Comparison of ENCODE assay signal across 9 cellular contexts in the genomic region with DNA sequence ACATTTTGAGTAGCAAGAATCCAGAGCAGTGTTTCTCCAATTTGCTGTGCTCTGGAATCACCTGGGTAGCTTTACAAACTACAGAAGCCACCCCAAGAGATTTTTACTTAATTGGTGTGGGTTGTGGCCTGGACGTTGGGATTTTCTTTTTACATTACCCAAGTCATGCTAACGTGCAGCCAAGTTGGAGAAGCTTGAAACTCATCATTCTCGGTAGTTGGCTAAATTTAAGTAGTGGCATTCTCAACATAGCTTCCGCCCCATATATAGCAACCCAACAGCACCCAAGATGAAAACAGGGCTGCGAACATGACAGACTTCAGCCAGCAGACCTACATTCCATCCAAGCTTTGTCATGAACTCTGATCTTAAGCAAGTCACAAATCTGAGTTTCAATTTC. TPM values are rescaled to one million over a fixed set of nuclear protein-coding genes. Genes with fewer than 3 reads are reported as not detected.
DNase-seq lines count a peak whose midpoint lies in the region; ATAC-seq, FAIRE-seq and TF ChIP-seq lines count a peak whose summit lies in the region.
"Had no signal": no experiment of that assay in that cellular context is flagged by ENCODE, and none has a peak within 500 bp of the region (broad histone marks: within the 10 kb centered on the region; RNA-seq: fewer than 3 reads in every experiment).

No MANE protein-coding gene starts in this region.

- TF ChIP-seq POLR2A in HepG2 (IDR thresholded peaks at IDR 0.05; ENCODE audit: insufficient read depth in 1 of 2, low read depth in 2 of 2, low read length in 2 of 2), result no peak
- TF ChIP-seq POLR2A in right lobe of liver (IDR thresholded peaks at IDR 0.05), result no peak
- no peak for TF ChIP-seq POLR2A in uterus (IDR thresholded peaks at IDR 0.05)
- no peak for TF ChIP-seq POLR2A in upper lobe of left lung (IDR thresholded peaks at IDR 0.05)

- H3K4me3 ChIP-seq in HepG2 (replicated peaks in 1 of 3; ENCODE audit: insufficient read depth in 1 of 3, low read depth in 2 of 3, low read length in 3 of 3) (no peak overlapping the region), right lobe of liver (no peak overlapping the region), Loucy (ENCODE audit: low read length, poor library complexity, severe bottlenecking) (no peak overlapping the region), uterus (no peak overlapping the region), mesenchymal stem cell (ENCODE audit: insufficient read depth in 1 of 2, low read depth in 1 of 2, low read length in 2 of 2) (no peak overlapping the region), upper lobe of left lung (no peak overlapping the region)

- CTCF ChIA-PET in HepG2 (lab: Yijun Ruan, JAX; ENCODE audit: low intra/inter-chr PET ratio, low total read pairs), result no interaction called here

- H3K23ac ChIP-seq in mesenchymal stem cell (ENCODE audit: low read length in 2 of 2), result no peak overlapping the region

- BruUV-seq in HepG2 (replicated peaks; lab: Mats Ljungman, UMichigan), result no TSS peak

- H2BK5ac ChIP-seq in mesenchymal stem cell (ENCODE audit: low read depth, low read length, poor library complexity, severe bottlenecking), result no peak overlapping the region

- H3K4ac ChIP-seq in mesenchymal stem cell (ENCODE audit: low read depth in 1 of 2, low read length in 2 of 2), result no peak overlapping the region

- H3K14ac ChIP-seq in mesenchymal stem cell (ENCODE audit: low read length in 2 of 2), result no peak overlapping the region

- TF ChIP-seq RAD21 in HepG2 (CRISPR knock-in tag; IDR thresholded peaks at IDR 0.05), result no peak

- no peaks in the 10 kb centered on the region for H3K27me3 ChIP-seq in HepG2 (ENCODE audit: control insufficient read depth in 1 of 2, insufficient read depth in 2 of 2, low read length in 2 of 2)
- no peaks in the 10 kb centered on the region for H3K27me3 ChIP-seq in right lobe of liver
- H3K27me3 ChIP-seq in Loucy (ENCODE audit: insufficient read depth, low read length, poor library complexity, severe bottlenecking), result no peaks in the 10 kb centered on the region
- no peaks in the 10 kb centered on the region for H3K27me3 ChIP-seq in uterus
- no peaks in the 10 kb centered on the region for H3K27me3 ChIP-seq in mesenchymal stem cell (ENCODE audit: control insufficient read depth in 1 of 2, insufficient read depth in 1 of 2, low read length in 2 of 2)
- no peaks in the 10 kb centered on the region for H3K27me3 ChIP-seq in upper lobe of left lung

- in situ Hi-C loops in HepG2 (cut with HindIII; ENCODE audit: extremely low pct_ligation_motif_present, low pct_unique_long_range_greater_than_20kb), result no loop called here

- no peak overlapping the region for H4K8ac ChIP-seq in mesenchymal stem cell (ENCODE audit: low read length)

- FAIRE-seq in HepG2 (lab: Jason Lieb, UNC), result no peak

- TF ChIP-seq CTCF in HepG2 (CRISPR knock-in tag; IDR thresholded peaks at IDR 0.05) (no peak), right lobe of liver (IDR thresholded peaks at IDR 0.05) (no peak), Loucy (conservative IDR thresholded peaks at IDR 0.05; ENCODE audit: low read length) (no peak), uterus (IDR thresholded peaks at IDR 0.05) (no peak), upper lobe of left lung (IDR thresholded peaks at IDR 0.05) (no peak)

- H3K27ac ChIP-seq in HepG2 (ENCODE audit: extremely low read length, insufficient read depth, low read length), result no peak overlapping the region
- H3K27ac ChIP-seq in right lobe of liver, result no peak overlapping the region
- H3K27ac ChIP-seq in uterus, result peak overlapping the region; percentile 12 to 64
- H3K27ac ChIP-seq in mesenchymal stem cell (ENCODE audit: low read length, poor library complexity, severe bottlenecking), result no peak overlapping the region
- H3K27ac ChIP-seq in upper lobe of left lung, result peak overlapping the region in 1 of 4 donors; percentile 6

- no peak overlapping the region for H2BK120ac ChIP-seq in mesenchymal stem cell (ENCODE audit: low read depth, low read length)

- H3K4me1 ChIP-seq in HepG2 (ENCODE audit: insufficient read depth, low read length), result peaks cover 40% of the 10 kb centered on the region
- peaks cover 0 to 18% (median 6%) of the 10 kb centered on the region in 4 donors for H3K4me1 ChIP-seq in right lobe of liver
- H3K4me1 ChIP-seq in Loucy (ENCODE audit: insufficient read depth, low read length, poor library complexity, severe bottlenecking), result peaks cover 93% of the 10 kb centered on the region
- peaks cover 0 to 8% of the 10 kb centered on the region in 2 donors for H3K4me1 ChIP-seq in uterus
- peaks cover 10% of the 10 kb centered on the region for H3K4me1 ChIP-seq in mesenchymal stem cell (ENCODE audit: control insufficient read depth, insufficient read depth, low read depth, low read length)
- peaks cover 30 to 47% (median 41%) of the 10 kb centered on the region in 4 donors for H3K4me1 ChIP-seq in upper lobe of left lung

- H2BK12ac ChIP-seq in mesenchymal stem cell (ENCODE audit: low read length in 2 of 2), result no peak overlapping the region

- no peak overlapping the region for H2BK15ac ChIP-seq in mesenchymal stem cell (ENCODE audit: low read depth, poor library complexity, severe bottlenecking)

- H2AK5ac ChIP-seq in mesenchymal stem cell (ENCODE audit: low read length, severe bottlenecking), result no peak overlapping the region

- intact Hi-C loops in HepG2 (cut with micrococcal nuclease; ENCODE audit: unreplicated experiment) (no loop called here), right lobe of liver (cut with DNase I) (no loop called here), left ventricle myocardium superior (cut with micrococcal nuclease) (loop anchor here (10.0 kb wide), 2 partner anchors 251 to 291 kb away; partner anchors contain the start of gene SLC7A7), uterus (cut with DNase I; ENCODE audit: low total_unique reads) (loop anchor here (10.0 kb wide), 1 partner anchor 291 kb away; no protein-coding TSS in a partner anchor)

- 0 out of 2 replicates have a peak, but pooled peaks cover 5% of the 10 kb centered on the region for H4K20me1 ChIP-seq in HepG2 (ENCODE audit: insufficient read depth, low read length)
- no peaks in the 10 kb centered on the region for H4K20me1 ChIP-seq in Loucy (ENCODE audit: insufficient read depth, low read length, poor library complexity, severe bottlenecking)

- POLR2A ChIA-PET in HepG2 (lab: Yijun Ruan, JAX), result interaction anchor here (1.0 kb wide), 1 partner anchor 25 kb away, joined by 3 read pairs; the partner anchor contains the start of gene DAD1

- peaks cover 10% of the 10 kb centered on the region for H3K79me1 ChIP-seq in mesenchymal stem cell (replicated peaks; ENCODE audit: low read length, poor library complexity, severe bottlenecking)

- peaks cover 26 to 50% of the 10 kb centered on the region in 2 experiments for H3K36me3 ChIP-seq in HepG2 (replicated peaks in 1 of 2; ENCODE audit: control insufficient read depth in 1 of 2, insufficient read depth in 2 of 2, low read length in 2 of 2)
- peaks cover 0 to 29% (median 11%) of the 10 kb centered on the region in 4 donors for H3K36me3 ChIP-seq in right lobe of liver
- peaks cover 14% of the 10 kb centered on the region; the same call in 1 of the 2 replicates for H3K36me3 ChIP-seq in Loucy (ENCODE audit: insufficient read depth, low read length)
- no peaks in the 10 kb centered on the region for H3K36me3 ChIP-seq in uterus
- H3K36me3 ChIP-seq in mesenchymal stem cell (ENCODE audit: control insufficient read depth in 1 of 2, insufficient read depth in 2 of 2, low read depth in 1 of 2, low read length in 2 of 2), result peaks cover 17 to 68% of the 10 kb centered on the region in 2 experiments
- peaks cover 7 to 43% (median 12%) of the 10 kb centered on the region in 4 donors for H3K36me3 ChIP-seq in upper lobe of left lung

- TF ChIP-seq EP300 in HepG2 (IDR thresholded peaks at IDR 0.05; ENCODE audit: low read depth in 2 of 2, low read length in 2 of 2), result no peak
- TF ChIP-seq EP300 in HepG2 (CRISPR knock-in tag; IDR thresholded peaks at IDR 0.05; ENCODE audit: borderline replicate concordance), result no peak
- TF ChIP-seq EP300 in upper lobe of left lung (IDR thresholded peaks at IDR 0.05), result no peak

- no peak overlapping the region for H3K18ac ChIP-seq in mesenchymal stem cell (ENCODE audit: low read depth in 1 of 2, low read length in 2 of 2)

- ATAC-seq in HepG2 (no peak), right lobe of liver (no peak), left ventricle myocardium superior (peak; percentile 46), upper lobe of left lung (ENCODE audit: low FRiP score in 2 of 2) (no peak)

- no peaks in the 10 kb centered on the region for H3K9me3 ChIP-seq in HepG2 (ENCODE audit: low read length)
- H3K9me3 ChIP-seq in right lobe of liver, result peaks cover 0 to 3% (median 0%) of the 10 kb centered on the region in 4 donors
- H3K9me3 ChIP-seq in Loucy (ENCODE audit: insufficient read depth, low read depth, low read length), result no peaks in the 10 kb centered on the region
- H3K9me3 ChIP-seq in uterus, result no peaks in the 10 kb centered on the region
- no peaks in the 10 kb centered on the region for H3K9me3 ChIP-seq in mesenchymal stem cell (ENCODE audit: control insufficient read depth, low read length)
- H3K9me3 ChIP-seq in upper lobe of left lung, result no peaks in the 10 kb centered on the region

- H3K9ac ChIP-seq in HepG2 (ENCODE audit: insufficient read depth, low read depth, low read length) (no peak overlapping the region), Loucy (ENCODE audit: low read depth, low read length, poor library complexity, severe bottlenecking) (peak overlapping the region; percentile 97), mesenchymal stem cell (ENCODE audit: low read length) (no peak overlapping the region)

- no peak overlapping the region for H2AFZ ChIP-seq in HepG2 (ENCODE audit: low read length)
- no peak overlapping the region for H2AFZ ChIP-seq in Loucy (ENCODE audit: low read length)
- no peak overlapping the region for H2AFZ ChIP-seq in mesenchymal stem cell (ENCODE audit: low read depth, low read length)

- no peaks in the 10 kb centered on the region for H3K9me2 ChIP-seq in Loucy (replicated peaks; ENCODE audit: low read depth, low read length)

- DNase-seq in HepG2 (ENCODE audit: low spot score) (no peak), right lobe of liver (no peak), left ventricle myocardium superior (no peak), uterus (no peak), T-helper 9 cell (no peak), mesenchymal stem cell (no peak), upper lobe of left lung (no peak)
- DNase-seq: amniotic stem cell had no signal

- WGBS in HepG2 (ENCODE audit: low lambda C conversion rate), result 95% methylated on average over 5 of the region's 5 CpGs
- WGBS in right lobe of liver (ENCODE audit: insufficient coverage, low coverage, low lambda C conversion rate, missing lambda C conversion rate), result 95% methylated on average over 3 of the region's 5 CpGs
- 92% methylated on average over 4 of the region's 5 CpGs for WGBS in mesenchymal stem cell
- 76 to 79% methylated on average over 5 of the region's 5 CpGs for WGBS in upper lobe of left lung, 2 donors

- H3K79me2 ChIP-seq in HepG2 (ENCODE audit: insufficient read depth, low read length), result peaks cover 16% of the 10 kb centered on the region
- peaks cover 69% of the 10 kb centered on the region for H3K79me2 ChIP-seq in Loucy (ENCODE audit: insufficient read depth, low read length)

- peaks cover 18% of the 10 kb centered on the region for H3F3A ChIP-seq in Loucy (ENCODE audit: low read depth)

- H3K4me2 ChIP-seq in HepG2 (ENCODE audit: low read depth, low read length), result no peak overlapping the region
- H3K4me2 ChIP-seq in Loucy (ENCODE audit: low read depth, low read length, poor library complexity, severe bottlenecking), result no peak overlapping the region
- no peak overlapping the region for H3K4me2 ChIP-seq in mesenchymal stem cell (ENCODE audit: low read length, poor library complexity, severe bottlenecking)

- H4K91ac ChIP-seq in mesenchymal stem cell (ENCODE audit: low read length), result no peak overlapping the region

RNA-seq across cellular contexts. Expression of gene DAD1, which starts 25.0 kb away (rescaled TPM):
- total RNA-seq in HepG2 (2016; rRNA removed; fragmentation: Illumina TruSeq; extraction: Trizol) (385 and 558 TPM in 2 replicates), right lobe of liver (100 to 1,000 TPM; 107 to 249 (median 133) TPM), left ventricle myocardium superior (149 TPM), uterus (100 to 1,000 TPM in 3 of 4 donors, 10 to 100 TPM in 1; 92.2 to 375 (median 207) TPM), upper lobe of left lung (100 to 1,000 TPM in 4 of 6 donors, 10 to 100 TPM in 1, 1 to 10 TPM in 1; 8.4 to 188 (median 134) TPM)
- 148 and 149 TPM in 2 replicates for total RNA-seq in HepG2 (2016; cell fraction: cytosol; rRNA removed; fragmentation: Illumina TruSeq; extraction: Trizol; ENCODE audit: low read depth)
- 449 and 577 TPM in 2 replicates for total RNA-seq in HepG2 (2016; cell fraction: insoluble cytoplasmic fraction; rRNA removed; fragmentation: Illumina TruSeq; extraction: Trizol)
- total RNA-seq in HepG2 (2016; cell fraction: membrane; rRNA removed; fragmentation: Illumina TruSeq; extraction: Trizol), result 133 and 150 TPM in 2 replicates
- total RNA-seq in HepG2 (2016; cell fraction: nucleus; rRNA removed; fragmentation: Illumina TruSeq; extraction: Trizol), result 382 and 439 TPM in 2 replicates
- 508 and 626 TPM in 2 replicates for polyA plus RNA-seq in HepG2 (2011; rRNA removed)
- 1,110 and 1,232 TPM in 2 replicates for polyA plus RNA-seq in HepG2 (2011; cell fraction: cytosol; rRNA removed)
- 187 and 222 TPM in 2 replicates for polyA plus RNA-seq in HepG2 (2011; cell fraction: nucleus; rRNA removed)
- polyA plus RNA-seq in HepG2 (2012), result 327 and 493 TPM in 2 replicates
- polyA plus RNA-seq in HepG2 (2016; cell fraction: cytosol; fragmentation: Illumina TruSeq; extraction: Trizol; ENCODE audit: low read depth), result 141 and 152 TPM in 2 replicates
- 395 and 434 TPM in 2 replicates for polyA plus RNA-seq in HepG2 (2016; cell fraction: insoluble cytoplasmic fraction; fragmentation: Illumina TruSeq; extraction: Trizol; ENCODE audit: low read depth)
- 122 and 125 TPM in 2 replicates for polyA plus RNA-seq in HepG2 (2016; cell fraction: membrane; fragmentation: Illumina TruSeq; extraction: Trizol; ENCODE audit: low read depth)
- polyA plus RNA-seq in HepG2 (2016; cell fraction: nucleus; fragmentation: Illumina TruSeq; extraction: Trizol; ENCODE audit: insufficient read depth, low read depth), result 602 and 624 TPM in 2 replicates
- polyA minus RNA-seq in HepG2 (2011; rRNA and poly(A)+ RNA removed; ENCODE audit: low replicate concordance), result 261 and 460 TPM in 2 replicates
- polyA minus RNA-seq in HepG2 (2011; cell fraction: cytosol; rRNA and poly(A)+ RNA removed), result 132 TPM in 2 replicates
- 79.2 and 94.7 TPM in 2 replicates for polyA minus RNA-seq in HepG2 (2011; cell fraction: nucleus; rRNA and poly(A)+ RNA removed)
- 348 TPM for polyA plus RNA-seq in mesenchymal stem cell (2013, experiment 1 of 2)
- 351 TPM for polyA plus RNA-seq in mesenchymal stem cell (2013, experiment 2 of 2)

RNA-seq across cellular contexts. Expression of gene ABHD4, which starts 34.1 kb away (rescaled TPM):
- 16.1 and 22.8 TPM in 2 replicates for total RNA-seq in HepG2 (2016; rRNA removed; fragmentation: Illumina TruSeq; extraction: Trizol)
- total RNA-seq in HepG2 (2016; cell fraction: cytosol; rRNA removed; fragmentation: Illumina TruSeq; extraction: Trizol; ENCODE audit: low read depth), result 1.9 and 2.6 TPM in 2 replicates
- total RNA-seq in HepG2 (2016; cell fraction: insoluble cytoplasmic fraction; rRNA removed; fragmentation: Illumina TruSeq; extraction: Trizol), result 13.5 and 23.6 TPM in 2 replicates
- 5.5 and 6.1 TPM in 2 replicates for total RNA-seq in HepG2 (2016; cell fraction: membrane; rRNA removed; fragmentation: Illumina TruSeq; extraction: Trizol)
- 15.3 and 18.4 TPM in 2 replicates for total RNA-seq in HepG2 (2016; cell fraction: nucleus; rRNA removed; fragmentation: Illumina TruSeq; extraction: Trizol)
- 47.5 and 48.1 TPM in 2 replicates for polyA plus RNA-seq in HepG2 (2011; rRNA removed)
- 40.5 and 42.2 TPM in 2 replicates for polyA plus RNA-seq in HepG2 (2011; cell fraction: cytosol; rRNA removed)
- 28.4 and 31.8 TPM in 2 replicates for polyA plus RNA-seq in HepG2 (2011; cell fraction: nucleus; rRNA removed)
- polyA plus RNA-seq in HepG2 (2012), result 28.4 and 31.9 TPM in 2 replicates
- 4.3 and 5.4 TPM in 2 replicates for polyA plus RNA-seq in HepG2 (2016; cell fraction: cytosol; fragmentation: Illumina TruSeq; extraction: Trizol; ENCODE audit: low read depth)
- polyA plus RNA-seq in HepG2 (2016; cell fraction: insoluble cytoplasmic fraction; fragmentation: Illumina TruSeq; extraction: Trizol; ENCODE audit: low read depth), result 31.7 and 36.0 TPM in 2 replicates
- polyA plus RNA-seq in HepG2 (2016; cell fraction: membrane; fragmentation: Illumina TruSeq; extraction: Trizol; ENCODE audit: low read depth), result 10.4 and 12.8 TPM in 2 replicates
- 27.4 and 28.0 TPM in 2 replicates for polyA plus RNA-seq in HepG2 (2016; cell fraction: nucleus; fragmentation: Illumina TruSeq; extraction: Trizol; ENCODE audit: insufficient read depth, low read depth)
- polyA minus RNA-seq in HepG2 (2011; rRNA and poly(A)+ RNA removed; ENCODE audit: low replicate concordance), result 45.6 and 63.5 TPM in 2 replicates
- polyA minus RNA-seq in HepG2 (2011; cell fraction: cytosol; rRNA and poly(A)+ RNA removed), result 14.6 and 19.0 TPM in 2 replicates
- 26.9 and 36.6 TPM in 2 replicates for polyA minus RNA-seq in HepG2 (2011; cell fraction: nucleus; rRNA and poly(A)+ RNA removed)
- 10 to 100 TPM; 12.7 to 38.1 (median 18.5) TPM for total RNA-seq in right lobe of liver
- 24.5 TPM for total RNA-seq in left ventricle myocardium superior
- total RNA-seq in uterus, result 10 to 100 TPM; 17.9 to 40.0 (median 28.6) TPM
- 32.7 TPM for polyA plus RNA-seq in mesenchymal stem cell (2013, experiment 1 of 2)
- 32.8 TPM for polyA plus RNA-seq in mesenchymal stem cell (2013, experiment 2 of 2)
- total RNA-seq in upper lobe of left lung, result 10 to 100 TPM; 20.1 to 31.3 (median 26.1) TPM

Comparison
In these comparisons a context has a peak if more than half of its experiments do, and no peak if none do; other contexts are left out.
1. H3K27ac ChIP-seq: peak in uterus (2 of 2); none in HepG2 (single experiment), right lobe of liver (0 of 3) and mesenchymal stem cell (single experiment).
2. intact Hi-C loops: an anchor here in left ventricle myocardium superior (10.0 kb wide) and uterus (10.0 kb wide); none called in HepG2 and right lobe of liver.